ENCODE assay signal across 8 cellular contexts in the genomic region with DNA sequence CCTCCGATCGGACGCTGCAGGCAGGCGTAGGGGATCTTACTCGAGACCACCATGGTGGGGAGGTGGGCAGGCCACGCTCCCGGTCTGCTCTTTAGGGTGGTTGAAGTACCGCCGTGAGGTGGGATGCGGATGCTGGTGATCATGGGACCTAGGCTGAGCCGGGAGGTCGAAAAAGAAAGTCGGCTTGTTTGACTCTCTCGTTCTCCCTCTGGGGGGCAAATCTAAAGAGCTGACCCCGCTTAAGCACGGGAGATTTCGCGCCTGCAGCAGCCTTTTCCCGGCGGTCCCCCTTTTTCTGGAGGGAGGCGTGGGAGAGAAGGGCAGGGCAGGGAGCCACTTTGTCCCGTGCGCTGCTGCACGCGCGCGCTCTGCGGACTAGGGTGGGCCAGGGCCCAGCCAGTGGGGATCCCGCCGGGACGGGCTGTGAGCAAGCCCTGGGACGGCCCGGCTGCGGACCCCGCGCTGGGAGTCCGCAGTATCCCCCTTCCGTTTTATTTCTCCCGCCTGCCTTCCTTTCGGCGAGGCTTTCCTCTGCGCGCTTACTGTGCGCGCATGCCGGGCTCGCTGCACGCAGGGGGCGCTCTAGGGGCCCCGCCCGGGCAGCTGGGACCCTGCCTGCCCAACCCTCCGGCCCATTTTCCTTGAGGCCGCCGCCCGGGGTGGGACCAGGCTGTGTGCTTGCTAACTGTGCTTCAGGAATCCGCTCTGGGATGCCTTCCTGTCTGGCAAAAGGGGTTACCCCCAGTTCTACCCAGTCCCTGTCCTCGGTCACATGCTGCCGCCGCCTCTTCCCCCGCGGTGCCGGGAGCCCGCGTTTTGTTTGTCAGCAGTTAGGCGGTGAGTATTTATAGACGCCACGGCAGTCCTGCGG.
A peak's percentile ranks its signal among the peaks of the same experiment; 100 is the strongest.
DNase-seq lines count a peak whose midpoint lies in the region; ATAC-seq and TF ChIP-seq lines count a peak whose summit lies in the region.

No MANE protein-coding gene starts in this region.

- peaks cover 13% of the 10 kb centered on the region for H3K36me3 Mint-ChIP-seq in activated naive CD4-positive, alpha-beta T cell treated with anti-CD3 and anti-CD28 coated beads for 36 hours (ENCODE audit: low read depth)
- H3K36me3 Mint-ChIP-seq in endothelial cell (ENCODE audit: low read depth, unreplicated experiment) = peaks cover 33% of the 10 kb centered on the region

- H3K27me3 Mint-ChIP-seq in activated naive CD4-positive, alpha-beta T cell treated with anti-CD3 and anti-CD28 coated beads for 36 hours (ENCODE audit: low read depth) = peaks cover 64% of the 10 kb centered on the region
- peaks cover 12% of the 10 kb centered on the region for H3K27me3 Mint-ChIP-seq in endothelial cell (ENCODE audit: unreplicated experiment)

- intact Hi-C loops in activated naive CD4-positive, alpha-beta T cell treated with anti-CD3 and anti-CD28 coated beads for 36 hours (cut with micrococcal nuclease) = loop anchor here (1.0 to 5.0 kb wide), 5 partner anchors 23 to 101 kb away; no protein-coding TSS in a partner anchor

- peak overlapping the region; percentile 85 for H3K4me3 Mint-ChIP-seq in activated naive CD4-positive, alpha-beta T cell treated with anti-CD3 and anti-CD28 coated beads for 36 hours
- peak overlapping the region; percentile 100 for H3K4me3 Mint-ChIP-seq in endothelial cell (ENCODE audit: unreplicated experiment)

- peaks cover 24% of the 10 kb centered on the region for H3K4me1 Mint-ChIP-seq in activated naive CD4-positive, alpha-beta T cell treated with anti-CD3 and anti-CD28 coated beads for 36 hours (ENCODE audit: low read depth)
- H3K4me1 Mint-ChIP-seq in endothelial cell (ENCODE audit: unreplicated experiment) = peaks cover 57% of the 10 kb centered on the region

- TF ChIP-seq CTCF in endothelial cell (IDR thresholded peaks at IDR 0.05; ENCODE audit: unreplicated experiment) = peak; percentile 60

- H3K27ac Mint-ChIP-seq in activated naive CD4-positive, alpha-beta T cell treated with anti-CD3 and anti-CD28 coated beads for 36 hours = no peak overlapping the region
- H3K27ac Mint-ChIP-seq in endothelial cell (ENCODE audit: unreplicated experiment) = peak overlapping the region; percentile 93

- no peak for ATAC-seq in GM21515 (IDR thresholded peaks at IDR 0.05; ENCODE audit: unreplicated experiment)

- H3K9me3 Mint-ChIP-seq in activated naive CD4-positive, alpha-beta T cell treated with anti-CD3 and anti-CD28 coated beads for 36 hours = no peaks in the 10 kb centered on the region
- H3K9me3 Mint-ChIP-seq in endothelial cell (ENCODE audit: unreplicated experiment) = no peaks in the 10 kb centered on the region

- CTCF ChIA-PET in activated naive CD4-positive, alpha-beta T cell treated with anti-CD3 and anti-CD28 coated beads for 36 hours (lab: Charles Lee) = interaction anchor here (0.5 to 2.1 kb wide), 11 partner anchors 13 to 92 kb away, joined by 3 to 11 read pairs (median 4); no protein-coding TSS in a partner anchor

- peak; percentile 60 for DNase-seq in activated naive CD4-positive, alpha-beta T cell treated with anti-CD3 and anti-CD28 coated beads for 36 hours
- DNase-seq in activated naive CD4-positive, alpha-beta T cell treated with anti-CD3 and anti-CD28 coated beads, Interleukin-2, amount 50 U/mL, for 16 hours = no peak
- DNase-seq in LHCN-M2 (ENCODE audit: low read depth) = peak; percentile 59
- DNase-seq in activated CD4-positive, alpha-beta T cell treated with anti-CD3 and anti-CD28 coated beads, Interleukin-2, amount 50 U/mL, for 48 hours = peak; percentile 57 to 66
- DNase-seq in endothelial cell (ENCODE audit: low spot score) = peak; percentile 79
- peak; percentile 58 for DNase-seq in midbrain (lab: John Stamatoyannopoulos, UW)
- peak; percentile 61 for DNase-seq in stimulated activated naive CD4-positive, alpha-beta T cell treated with Interleukin-2 at 50 U/mL for 16 hours (lab: John Stamatoyannopoulos, UW)
